In the genomic region with DNA sequence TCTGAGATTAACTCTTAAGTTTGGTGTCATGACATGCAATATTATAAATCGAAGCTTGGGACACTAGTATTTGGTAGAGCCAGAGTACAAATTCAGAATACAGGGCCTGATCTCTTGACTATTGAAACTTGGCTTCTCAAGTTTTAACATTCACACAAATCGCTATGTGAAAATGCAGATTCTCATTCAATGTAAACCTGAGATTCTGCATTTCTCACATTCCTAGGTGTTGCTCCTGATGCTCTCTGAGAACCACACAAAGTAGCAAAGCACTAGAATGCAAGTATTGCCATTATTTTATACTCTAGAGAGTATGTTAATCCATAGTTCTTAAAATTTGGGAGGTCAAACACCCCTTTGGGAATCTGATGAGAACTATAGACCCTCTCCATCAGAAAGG, we compare ENCODE assay signal across 36 cellular contexts. TPM values are rescaled to one million over a fixed set of nuclear protein-coding genes. Genes with fewer than 3 reads are reported as not detected.
"Had no signal": no experiment of that assay in that cellular context is flagged by ENCODE, and none has a peak within 500 bp of the region (broad histone marks: within the 10 kb centered on the region; RNA-seq: fewer than 3 reads in every experiment).

No MANE protein-coding gene starts in this region.

- H3K9me3 ChIP-seq: ascending aorta, breast epithelium, colonic mucosa, esophagus muscularis mucosa, gastrocnemius medialis, heart left ventricle had no signal

- H3K27ac Mint-ChIP-seq: activated CD4-positive, alpha-beta memory T cell treated with anti-CD3 and anti-CD28 coated beads for 36 hours; activated CD4-positive, alpha-beta T cell treated with anti-CD3 and anti-CD28 coated beads for 36 hours; activated CD4-positive, alpha-beta T cell treated with anti-CD3 and anti-CD28 coated beads, Interleukin-2, amount 10 ng/mL, durations not matched to agents 24 days and 14 days; activated CD8-positive, alpha-beta memory T cell treated with anti-CD3 and anti-CD28 coated beads, Interleukin-2, amount 10 ng/mL, durations not matched to agents 7 days and 5 days; activated CD8-positive, alpha-beta T cell treated with anti-CD3 and anti-CD28 coated beads, Interleukin-2, amount 10 ng/mL, durations not matched to agents 7 days and 5 days; activated naive CD4-positive, alpha-beta T cell treated with anti-CD3 and anti-CD28 coated beads, Interleukin-2, amount 10 ng/mL, durations not matched to agents 7 days and 5 days; activated naive CD4-positive, alpha-beta T cell treated with anti-CD3 and anti-CD28 coated beads, Interleukin-2, amount 50 U/mL, for 72 hours; activated naive CD8-positive, alpha-beta T cell treated with anti-CD3 and anti-CD28 coated beads, Interleukin-2, amount 10 ng/mL, durations not matched to agents 7 days and 5 days; activated T-helper 1 cell treated with anti-CD3 and anti-CD28 coated beads, Interleukin-12 subunit alpha, Interleukin-12 subunit beta, Interleukin-2, Interleukin-4 antibody, amounts not matched to agents 30 ng/mL and 10 ng/mL and 1 ng/mL, durations not matched to agents 14 hours and 24 hours and 36 hours; brain; T-helper 17 cell; T-helper 2 cell treated with Interferon-gamma antibody and Interleukin-4, amounts not matched to agents 5 μg/mL and 100 μg/mL, for 36 hours had no signal

- H3K9me3 Mint-ChIP-seq: activated CD4-positive, alpha-beta memory T cell treated with anti-CD3 and anti-CD28 coated beads for 36 hours; activated CD4-positive, alpha-beta T cell treated with anti-CD3 and anti-CD28 coated beads, Interleukin-2, amount 10 ng/mL, durations not matched to agents 24 days and 14 days; activated naive CD4-positive, alpha-beta T cell treated with anti-CD3 and anti-CD28 coated beads, Interleukin-2, amount 10 ng/mL, durations not matched to agents 7 days and 5 days; activated naive CD4-positive, alpha-beta T cell treated with anti-CD3 and anti-CD28 coated beads, Interleukin-2, amount 50 U/mL, for 72 hours; activated naive CD8-positive, alpha-beta T cell treated with anti-CD3 and anti-CD28 coated beads, Interleukin-2, amount 10 ng/mL, durations not matched to agents 7 days and 5 days; activated T-helper 1 cell treated with anti-CD3 and anti-CD28 coated beads, Interleukin-12 subunit alpha, Interleukin-12 subunit beta, Interleukin-2, Interleukin-4 antibody, amounts not matched to agents 30 ng/mL and 10 ng/mL and 1 ng/mL, durations not matched to agents 14 hours and 24 hours and 36 hours; brain; T-helper 2 cell treated with Interferon-gamma antibody and Interleukin-4, amounts not matched to agents 5 μg/mL and 100 μg/mL, for 36 hours had no signal

- H3K4me1 Mint-ChIP-seq: activated CD4-positive, alpha-beta T cell treated with anti-CD3 and anti-CD28 coated beads for 36 hours; activated CD4-positive, alpha-beta T cell treated with anti-CD3 and anti-CD28 coated beads, Interleukin-2, amount 10 ng/mL, durations not matched to agents 24 days and 14 days; activated CD8-positive, alpha-beta memory T cell treated with anti-CD3 and anti-CD28 coated beads, Interleukin-2, amount 10 ng/mL, durations not matched to agents 7 days and 5 days; activated naive CD4-positive, alpha-beta T cell treated with anti-CD3 and anti-CD28 coated beads, Interleukin-2, amount 10 ng/mL, durations not matched to agents 7 days and 5 days; activated naive CD8-positive, alpha-beta T cell treated with anti-CD3 and anti-CD28 coated beads, Interleukin-2, amount 10 ng/mL, durations not matched to agents 7 days and 5 days; T-helper 17 cell had no signal

- H3K4me3 ChIP-seq: ascending aorta, breast epithelium, cardiac muscle cell, colonic mucosa, esophagus muscularis mucosa, gastrocnemius medialis, heart left ventricle had no signal

- H3K27ac ChIP-seq: ascending aorta, breast epithelium, cardiac muscle cell, colonic mucosa, esophagus muscularis mucosa, foreskin keratinocyte, gastrocnemius medialis, heart left ventricle, WERI-Rb-1 had no signal

- H3K4me1 ChIP-seq: ascending aorta, breast epithelium, colonic mucosa, esophagus muscularis mucosa, foreskin keratinocyte, gastrocnemius medialis, heart left ventricle had no signal

- H3K27me3 ChIP-seq: ascending aorta, breast epithelium, cardiac muscle cell, colonic mucosa, esophagus muscularis mucosa, foreskin keratinocyte, gastrocnemius medialis, heart left ventricle had no signal

- H3K4me3 Mint-ChIP-seq: activated CD4-positive, alpha-beta memory T cell treated with anti-CD3 and anti-CD28 coated beads for 36 hours; activated CD4-positive, alpha-beta T cell treated with anti-CD3 and anti-CD28 coated beads for 36 hours; activated CD4-positive, alpha-beta T cell treated with anti-CD3 and anti-CD28 coated beads, Interleukin-2, amount 10 ng/mL, durations not matched to agents 24 days and 14 days; activated CD8-positive, alpha-beta memory T cell treated with anti-CD3 and anti-CD28 coated beads, Interleukin-2, amount 10 ng/mL, durations not matched to agents 7 days and 5 days; activated CD8-positive, alpha-beta T cell treated with anti-CD3 and anti-CD28 coated beads, Interleukin-2, amount 10 ng/mL, durations not matched to agents 7 days and 5 days; activated naive CD4-positive, alpha-beta T cell treated with anti-CD3 and anti-CD28 coated beads, Interleukin-2, amount 10 ng/mL, durations not matched to agents 7 days and 5 days; activated naive CD8-positive, alpha-beta T cell treated with anti-CD3 and anti-CD28 coated beads, Interleukin-2, amount 10 ng/mL, durations not matched to agents 7 days and 5 days; activated T-helper 1 cell treated with anti-CD3 and anti-CD28 coated beads, Interleukin-12 subunit alpha, Interleukin-12 subunit beta, Interleukin-2, Interleukin-4 antibody, amounts not matched to agents 30 ng/mL and 10 ng/mL and 1 ng/mL, durations not matched to agents 14 hours and 24 hours and 36 hours; brain; T-helper 17 cell; T-helper 2 cell treated with Interferon-gamma antibody and Interleukin-4, amounts not matched to agents 5 μg/mL and 100 μg/mL, for 36 hours had no signal

- DNase-seq: activated CD4-positive, alpha-beta memory T cell treated with anti-CD3 and anti-CD28 coated beads for 36 hours; activated CD4-positive, alpha-beta T cell treated with anti-CD3 and anti-CD28 coated beads for 36 hours; activated CD4-positive, alpha-beta T cell treated with anti-CD3 and anti-CD28 coated beads, Interleukin-2, amount 10 ng/mL, durations not matched to agents 24 days and 14 days; activated CD4-positive, CD25-positive, alpha-beta regulatory T cell; activated CD4-positive, CD25-positive, alpha-beta regulatory T cell treated with anti-CD3 and anti-CD28 coated beads, Interleukin-2, amount 50 U/mL, for 72 hours; activated CD8-positive, alpha-beta memory T cell treated with anti-CD3 and anti-CD28 coated beads, Interleukin-2, amount 10 ng/mL, durations not matched to agents 7 days and 5 days; activated CD8-positive, alpha-beta memory T cell treated with anti-CD3 and anti-CD28 coated beads, Interleukin-2, amount 50 U/mL, for 4 hours; activated CD8-positive, alpha-beta T cell treated with anti-CD3 and anti-CD28 coated beads, Interleukin-2, amount 10 ng/mL, durations not matched to agents 7 days and 5 days; activated gamma-delta T cell; activated naive CD4-positive, alpha-beta T cell; activated naive CD4-positive, alpha-beta T cell treated with anti-CD3 and anti-CD28 coated beads, Interleukin-2, amount 10 ng/mL, durations not matched to agents 7 days and 5 days; activated naive CD8-positive, alpha-beta T cell treated with anti-CD3 and anti-CD28 coated beads, Interleukin-2, amount 10 ng/mL, durations not matched to agents 7 days and 5 days; activated T-cell treated with anti-CD3 and anti-CD28 coated beads, Interleukin-2, amount 50 U/mL, for 1 hour; activated T-cell treated with anti-CD3 and anti-CD28 coated beads, Interleukin-2, amount 50 U/mL, for 48 hours; central memory CD4-positive, alpha-beta T cell; cerebellar nuclear complex; colonic mucosa; effector CD8-positive, alpha-beta T cell; erythroblast; foreskin keratinocyte; gastrocnemius medialis; glutamatergic neuron; heart left ventricle; T-helper 1 cell; T-helper 17 cell; T1000; WERI-Rb-1 had no signal

- H3K36me3 ChIP-seq: ascending aorta, breast epithelium, cardiac muscle cell, colonic mucosa, esophagus muscularis mucosa, gastrocnemius medialis, heart left ventricle, WERI-Rb-1 had no signal

- H3K36me3 Mint-ChIP-seq: activated CD4-positive, alpha-beta memory T cell treated with anti-CD3 and anti-CD28 coated beads for 36 hours; activated CD8-positive, alpha-beta memory T cell treated with anti-CD3 and anti-CD28 coated beads, Interleukin-2, amount 10 ng/mL, durations not matched to agents 7 days and 5 days; activated naive CD4-positive, alpha-beta T cell treated with anti-CD3 and anti-CD28 coated beads, Interleukin-2, amount 10 ng/mL, durations not matched to agents 7 days and 5 days; activated naive CD4-positive, alpha-beta T cell treated with anti-CD3 and anti-CD28 coated beads, Interleukin-2, amount 50 U/mL, for 72 hours; activated naive CD8-positive, alpha-beta T cell treated with anti-CD3 and anti-CD28 coated beads, Interleukin-2, amount 10 ng/mL, durations not matched to agents 7 days and 5 days; brain had no signal

- ATAC-seq: activated CD4-positive, alpha-beta T cell treated with anti-CD3 and anti-CD28 coated beads for 36 hours; activated CD8-positive, alpha-beta memory T cell treated with anti-CD3 and anti-CD28 coated beads, Interleukin-2, amount 10 ng/mL, durations not matched to agents 7 days and 5 days; activated CD8-positive, alpha-beta T cell treated with anti-CD3 and anti-CD28 coated beads, Interleukin-2, amount 10 ng/mL, durations not matched to agents 7 days and 5 days; activated naive CD4-positive, alpha-beta T cell treated with anti-CD3 and anti-CD28 coated beads, Interleukin-2, amount 50 U/mL, for 72 hours; foreskin keratinocyte; gastrocnemius medialis; heart left ventricle; T-helper 17 cell had no signal

- H3K27me3 Mint-ChIP-seq: activated CD4-positive, alpha-beta T cell treated with anti-CD3 and anti-CD28 coated beads, Interleukin-2, amount 10 ng/mL, durations not matched to agents 24 days and 14 days; activated CD8-positive, alpha-beta memory T cell treated with anti-CD3 and anti-CD28 coated beads, Interleukin-2, amount 10 ng/mL, durations not matched to agents 7 days and 5 days; activated naive CD4-positive, alpha-beta T cell treated with anti-CD3 and anti-CD28 coated beads, Interleukin-2, amount 10 ng/mL, durations not matched to agents 7 days and 5 days; activated naive CD8-positive, alpha-beta T cell treated with anti-CD3 and anti-CD28 coated beads, Interleukin-2, amount 10 ng/mL, durations not matched to agents 7 days and 5 days; brain had no signal

RNA-seq across cellular contexts. Expression of a gene that starts 47.9 kb away (rescaled TPM):
- total RNA-seq: activated CD4-positive, alpha-beta memory T cell treated with anti-CD3 and anti-CD28 coated beads for 36 hours; activated CD4-positive, alpha-beta T cell treated with anti-CD3 and anti-CD28 coated beads for 36 hours; activated CD8-positive, alpha-beta memory T cell treated with anti-CD3 and anti-CD28 coated beads for 36 hours; activated CD8-positive, alpha-beta memory T cell treated with anti-CD3 and anti-CD28 coated beads, Interleukin-2, amount 10 ng/mL, durations not matched to agents 7 days and 5 days; activated CD8-positive, alpha-beta T cell treated with anti-CD3 and anti-CD28 coated beads, Interleukin-2, amount 10 ng/mL, durations not matched to agents 7 days and 5 days; activated T-helper 1 cell treated with anti-CD3 and anti-CD28 coated beads, Interleukin-12 subunit alpha, Interleukin-12 subunit beta, Interleukin-2, Interleukin-4 antibody, amounts not matched to agents 30 ng/mL and 10 ng/mL and 1 ng/mL, durations not matched to agents 14 hours and 24 hours and 36 hours; ascending aorta; foreskin keratinocyte had no signal
- polyA plus RNA-seq: cardiac muscle cell, foreskin keratinocyte had no signal
